Comparison of ENCODE assay signal across 31 cellular contexts in genomic region chr5:58439094-58439644, GRCh38. TPM values are rescaled to one million over a fixed set of nuclear protein-coding genes. Genes with fewer than 3 reads are reported as not detected.
"Had no signal": no experiment of that assay in that cellular context is flagged by ENCODE, and none has a peak within 500 bp of the region (broad histone marks: within the 10 kb centered on the region; RNA-seq: fewer than 3 reads in every experiment).

No MANE protein-coding gene starts in this region.

- H3K27me3 ChIP-seq: neutrophil, right atrium auricular region, testis, transverse colon had no signal

- H3K9me3 ChIP-seq: gastroesophageal sphincter, neutrophil, psoas muscle, right atrium auricular region, testis, transverse colon had no signal

- H3K27ac ChIP-seq: gastroesophageal sphincter, neutrophil, psoas muscle, right atrium auricular region, testis, transverse colon had no signal

- H3K36me3 ChIP-seq: gastroesophageal sphincter, neutrophil, right atrium auricular region, transverse colon had no signal

- H3K36me3 Mint-ChIP-seq: activated CD8-positive, alpha-beta memory T cell treated with anti-CD3 and anti-CD28 coated beads, Interleukin-2, amount 10 ng/mL, durations not matched to agents 7 days and 5 days; activated naive CD4-positive, alpha-beta T cell treated with anti-CD3 and anti-CD28 coated beads, Interleukin-2, amount 50 U/mL, for 72 hours; memory B cell; natural killer cell treated with Interleukin-12 subunit alpha and Interleukin-12 subunit beta and Interleukin-15 and Interleukin-18, amount 100 ng/mL, for 72 hours; WTC11 had no signal

- H3K27me3 Mint-ChIP-seq: effector memory CD8-positive, alpha-beta T cell had no signal

- H3K9me3 Mint-ChIP-seq: activated naive CD4-positive, alpha-beta T cell treated with anti-CD3 and anti-CD28 coated beads, Interleukin-2, amount 50 U/mL, for 72 hours; effector memory CD8-positive, alpha-beta T cell; natural killer cell treated with Interleukin-12 subunit alpha and Interleukin-12 subunit beta and Interleukin-15 and Interleukin-18, amount 100 ng/mL, for 72 hours had no signal

- H3K4me1 Mint-ChIP-seq: activated CD8-positive, alpha-beta memory T cell treated with anti-CD3 and anti-CD28 coated beads, Interleukin-2, amount 10 ng/mL, durations not matched to agents 7 days and 5 days; memory B cell; WTC11 had no signal

- H3K4me3 Mint-ChIP-seq: activated CD8-positive, alpha-beta memory T cell treated with anti-CD3 and anti-CD28 coated beads, Interleukin-2, amount 10 ng/mL, durations not matched to agents 7 days and 5 days; activated CD8-positive, alpha-beta T cell treated with anti-CD3 and anti-CD28 coated beads, Interleukin-2, amount 10 ng/mL, durations not matched to agents 7 days and 5 days; effector memory CD8-positive, alpha-beta T cell; memory B cell; natural killer cell treated with Interleukin-12 subunit alpha and Interleukin-12 subunit beta and Interleukin-15 and Interleukin-18, amount 100 ng/mL, for 72 hours; WTC11 had no signal

- ATAC-seq: activated CD8-positive, alpha-beta memory T cell treated with anti-CD3 and anti-CD28 coated beads, Interleukin-2, amount 10 ng/mL, durations not matched to agents 7 days and 5 days; activated CD8-positive, alpha-beta T cell treated with anti-CD3 and anti-CD28 coated beads, Interleukin-2, amount 10 ng/mL, durations not matched to agents 7 days and 5 days; activated naive CD4-positive, alpha-beta T cell treated with anti-CD3 and anti-CD28 coated beads, Interleukin-2, amount 50 U/mL, for 72 hours; effector memory CD8-positive, alpha-beta T cell; gastroesophageal sphincter; left colon; natural killer cell treated with Interleukin-12 subunit alpha and Interleukin-12 subunit beta and Interleukin-15 and Interleukin-18, amount 100 ng/mL, for 72 hours; stimulated activated naive CD8-positive, alpha-beta T cell treated with anti-CD3 and anti-CD28 coated beads, Interleukin-15, Interleukin-2, amounts not matched to agents 100 U/mL and 50 U/mL, for 24 hours; WTC11 had no signal

- H3K27ac Mint-ChIP-seq: activated CD8-positive, alpha-beta memory T cell treated with anti-CD3 and anti-CD28 coated beads, Interleukin-2, amount 10 ng/mL, durations not matched to agents 7 days and 5 days; activated CD8-positive, alpha-beta T cell treated with anti-CD3 and anti-CD28 coated beads, Interleukin-2, amount 10 ng/mL, durations not matched to agents 7 days and 5 days; activated naive CD4-positive, alpha-beta T cell treated with anti-CD3 and anti-CD28 coated beads, Interleukin-2, amount 50 U/mL, for 72 hours; effector memory CD8-positive, alpha-beta T cell; memory B cell; natural killer cell treated with Interleukin-12 subunit alpha and Interleukin-12 subunit beta and Interleukin-15 and Interleukin-18, amount 100 ng/mL, for 72 hours; WTC11 had no signal

- DNase-seq: activated CD4-positive, alpha-beta T cell treated with anti-CD3 and anti-CD28 coated beads for 1 hour; activated CD8-positive, alpha-beta memory T cell treated with anti-CD3 and anti-CD28 coated beads, Interleukin-2, amount 10 ng/mL, durations not matched to agents 7 days and 5 days; activated CD8-positive, alpha-beta T cell treated with anti-CD3 and anti-CD28 coated beads, Interleukin-2, amount 10 ng/mL, durations not matched to agents 7 days and 5 days; activated naive CD4-positive, alpha-beta T cell; activated T-cell treated with anti-CD3 and anti-CD28 coated beads, Interleukin-2, amount 50 U/mL, for 48 hours; aorta; caudate nucleus; cortex of kidney; effector memory CD8-positive, alpha-beta T cell; erythroblast; head of caudate nucleus; hippocampal formation; kidney; left colon; psoas muscle; stimulated activated CD4-positive, alpha-beta T cell treated with anti-CD3 and anti-CD28 coated beads, Interleukin-2, amount 100 ng/mL, for 48 hours; stimulated activated naive CD8-positive, alpha-beta T cell treated with anti-CD3 and anti-CD28 coated beads, Interleukin-15, Interleukin-2, amounts not matched to agents 100 U/mL and 50 U/mL, for 24 hours; T-helper 2 cell; testis; transverse colon had no signal

- H3K4me3 ChIP-seq: gastroesophageal sphincter, psoas muscle, right atrium auricular region, testis, transverse colon had no signal

- H3K4me1 ChIP-seq: gastroesophageal sphincter, psoas muscle, right atrium auricular region, testis, transverse colon had no signal

RNA-seq across cellular contexts. Expression of gene GAPT, which starts 52.1 kb away (rescaled TPM):
- total RNA-seq: activated CD8-positive, alpha-beta memory T cell treated with anti-CD3 and anti-CD28 coated beads, Interleukin-2, amount 10 ng/mL, durations not matched to agents 7 days and 5 days; activated CD8-positive, alpha-beta T cell treated with anti-CD3 and anti-CD28 coated beads, Interleukin-2, amount 10 ng/mL, durations not matched to agents 7 days and 5 days; activated naive CD4-positive, alpha-beta T cell treated with anti-CD3 and anti-CD28 coated beads, Interleukin-2, amount 50 U/mL, for 72 hours; chondrocyte; fibroblast of lung; fibroblast of villous mesenchyme; osteocyte; WTC11 had no signal
